Comparison of ENCODE assay signal across 1 cellular context in the genomic region with DNA sequence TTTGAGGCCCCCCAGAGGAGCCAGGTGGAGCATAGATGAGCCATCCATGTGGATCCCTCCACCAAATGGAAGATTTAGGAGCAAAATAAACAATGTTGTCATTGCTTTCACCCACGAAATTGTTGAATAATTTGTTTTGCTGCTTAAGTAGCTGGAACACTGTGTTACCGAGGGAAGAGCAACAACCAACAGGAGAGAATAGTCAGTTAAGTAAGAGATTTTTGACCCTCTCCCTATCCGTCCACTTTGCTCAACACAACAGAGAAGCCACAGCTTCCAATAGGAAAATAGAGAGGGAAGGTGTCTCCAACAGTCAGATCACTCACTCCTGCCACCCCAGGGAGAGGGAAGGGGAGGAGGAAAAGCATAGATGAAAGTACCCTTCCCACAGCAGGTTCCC.
TF ChIP-seq lines count a peak whose summit lies in the region.

No MANE protein-coding gene starts in this region.

TF ChIP-seq in H1, 55 proteins besides CTCF, POLR2A, EP300 and RAD21:
- TF ChIP-seq SIN3A (conservative IDR thresholded peaks at IDR 0.05 in 1 of 2, IDR thresholded peaks at IDR 0.05 in 1 of 2; ENCODE audit: low read depth in 1 of 2, low read length in 2 of 2) (no peak), RNF2 (IDR thresholded peaks at IDR 0.05; ENCODE audit: borderline replicate concordance, low read depth, low read length, missing control alignments, poor library complexity, severe bottlenecking) (no peak), JUN (IDR thresholded peaks at IDR 0.05; ENCODE audit: low read depth, low read length) (no peak), SIX5 (IDR thresholded peaks at IDR 0.05; ENCODE audit: low read depth, low read length) (no peak), SP1 (IDR thresholded peaks at IDR 0.05; ENCODE audit: low read depth, low read length) (no peak), PHF8 (conservative IDR thresholded peaks at IDR 0.05; ENCODE audit: low read depth, low read length) (no peak), JUND (IDR thresholded peaks at IDR 0.05; ENCODE audit: low read length) (no peak), SAP30 (IDR thresholded peaks at IDR 0.05; ENCODE audit: insufficient read depth, insufficient replicate concordance, low read length) (no peak), CBX8 (IDR thresholded peaks at IDR 0.05; ENCODE audit: borderline replicate concordance, low read depth, low read length) (no peak), FOSL1 (IDR thresholded peaks at IDR 0.05; ENCODE audit: insufficient read depth, low read depth, low read length) (no peak), POU5F1 (IDR thresholded peaks at IDR 0.05; ENCODE audit: low read depth, low read length) (no peak)
- TF ChIP-seq, protein P1, sequence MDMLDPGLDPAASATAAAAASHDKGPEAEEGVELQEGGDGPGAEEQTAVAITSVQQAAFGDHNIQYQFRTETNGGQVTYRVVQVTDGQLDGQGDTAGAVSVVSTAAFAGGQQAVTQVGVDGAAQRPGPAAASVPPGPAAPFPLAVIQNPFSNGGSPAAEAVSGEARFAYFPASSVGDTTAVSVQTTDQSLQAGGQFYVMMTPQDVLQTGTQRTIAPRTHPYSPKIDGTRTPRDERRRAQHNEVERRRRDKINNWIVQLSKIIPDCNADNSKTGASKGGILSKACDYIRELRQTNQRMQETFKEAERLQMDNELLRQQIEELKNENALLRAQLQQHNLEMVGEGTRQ (IDR thresholded peaks at IDR 0.05; ENCODE audit: low read length): no peak
- TF ChIP-seq, protein P2, sequence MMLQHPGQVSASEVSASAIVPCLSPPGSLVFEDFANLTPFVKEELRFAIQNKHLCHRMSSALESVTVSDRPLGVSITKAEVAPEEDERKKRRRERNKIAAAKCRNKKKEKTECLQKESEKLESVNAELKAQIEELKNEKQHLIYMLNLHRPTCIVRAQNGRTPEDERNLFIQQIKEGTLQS (IDR thresholded peaks at IDR 0.05; ENCODE audit: insufficient read depth, low read depth, low read length): no peak
